ENCODE assay signal across 9 cellular contexts in genomic region chr19:543912-544608, GRCh38. TPM values are rescaled to one million over a fixed set of nuclear protein-coding genes. Genes with fewer than 3 reads are reported as not detected.
DNase-seq lines count a peak whose midpoint lies in the region; ATAC-seq, FAIRE-seq and TF ChIP-seq lines count a peak whose summit lies in the region.
"Had no signal": no experiment of that assay in that cellular context is flagged by ENCODE, and none has a peak within 500 bp of the region (broad histone marks: within the 10 kb centered on the region; RNA-seq: fewer than 3 reads in every experiment).

Gene GZMM, plus strand, starts transcription at chr19:544053. Its CDS starts 19 bp downstream, at chr19:544072.

- H3K9me2 ChIP-seq in Karpas-422 (replicated peaks; ENCODE audit: insufficient read depth, low read length) = no peaks in the 10 kb centered on the region

- H3K36me3 ChIP-seq in Karpas-422 (ENCODE audit: insufficient read depth, low read length) (no peaks in the 10 kb centered on the region), kidney (ENCODE audit: control insufficient read depth in 1 of 2, insufficient read depth in 2 of 2, low read length in 2 of 2) (peaks cover 0 to 3% of the 10 kb centered on the region in 2 donors)

- FAIRE-seq in kidney (lab: Jason Lieb, UNC) = no peak

- H2AFZ ChIP-seq in Karpas-422 (ENCODE audit: low read length) = no peak within 1 kb of the TSS

- H3K4me3 ChIP-seq in Karpas-422 (ENCODE audit: low read length) (no peak within 1 kb of the TSS), kidney (ENCODE audit: low read length in 2 of 2) (no peak within 1 kb of the TSS)

- DNase-seq in Karpas-422 (peak; percentile 72), kidney (peak; percentile 79), NCI-H1417 treated with DMSO at 0.1 percent for 48 hours (lab: John Stamatoyannopoulos, UW) (no peak), NCI-H1694 (lab: John Stamatoyannopoulos, UW) (no peak), T1000 (lab: John Stamatoyannopoulos, UW) (no peak)
- peak; percentile 77 for DNase-seq in activated CD8-positive, alpha-beta memory T cell treated with anti-CD3 and anti-CD28 coated beads, Interleukin-2, amount 50 U/mL, for 4 hours
- peak; percentile 67 for DNase-seq in stimulated activated CD8-positive, alpha-beta memory T cell treated with anti-CD3 and anti-CD28 coated beads, Interleukin-15, amount 100 ng/mL, for 48 hours (ENCODE audit: low read depth in 2 of 2)
- DNase-seq: retina had no signal

- H3K9me3 ChIP-seq in Karpas-422 (ENCODE audit: low read length) = no peaks in the 10 kb centered on the region
- no peaks in the 10 kb centered on the region for H3K9me3 ChIP-seq in kidney (ENCODE audit: control insufficient read depth in 1 of 2, low read length in 2 of 2)

- ATAC-seq in GM21526 (IDR thresholded peaks at IDR 0.05; ENCODE audit: low FRiP score, unreplicated experiment) = no peak

- no peak within 1 kb of the TSS for H3K27ac ChIP-seq in Karpas-422 (ENCODE audit: low read length)
- no peak within 1 kb of the TSS for H3K27ac ChIP-seq in kidney (ENCODE audit: low read depth in 2 of 2, low read length in 2 of 2)

- no peaks in the 10 kb centered on the region for H3K4me1 ChIP-seq in Karpas-422 (ENCODE audit: low read length)
- no peaks in the 10 kb centered on the region for H3K4me1 ChIP-seq in kidney (ENCODE audit: control insufficient read depth in 1 of 2, insufficient read depth in 1 of 2, low read depth in 1 of 2, low read length in 2 of 2)

- TF ChIP-seq CTCF in kidney (IDR thresholded peaks at IDR 0.05; ENCODE audit: borderline replicate concordance, extremely low read depth, insufficient read depth) = no peak

- intact Hi-C loops in kidney (cut with DNase I) = no loop called here

- H3K79me2 ChIP-seq in Karpas-422 (ENCODE audit: low read length) = no peaks in the 10 kb centered on the region

- H3K27me3 ChIP-seq in Karpas-422 (ENCODE audit: low read length) = no peaks in the 10 kb centered on the region

- no peak within 1 kb of the TSS for H3K4me2 ChIP-seq in Karpas-422 (ENCODE audit: low read depth, low read length, poor library complexity, severe bottlenecking)

- no peak within 1 kb of the TSS for H3K9ac ChIP-seq in Karpas-422 (ENCODE audit: low read length)
- H3K9ac ChIP-seq in kidney (ENCODE audit: low read length in 2 of 2) = no peak within 1 kb of the TSS

- H4K20me1 ChIP-seq in Karpas-422 (ENCODE audit: insufficient read depth, low read depth, low read length) = no peaks in the 10 kb centered on the region

RNA-seq across cellular contexts. Expression of gene GZMM, which starts in this region (rescaled TPM):
- total RNA-seq in Karpas-422 (2014; rRNA removed; shearing (Covaris generic); ENCODE audit: low replicate concordance) = 0.32 TPM in 1 of 2 replicates, not detected in the other
- 2.8 TPM for total RNA-seq in kidney
- polyA plus RNA-seq in kidney (ENCODE audit: insufficient read depth, low read depth, low replicate concordance) = not detected

Comparison
In these comparisons a context has a peak if more than half of its experiments do, and no peak if none do; other contexts are left out.
1. Peak in DNase-seq in Karpas-422; RNA of the gene not detected or under 1 TPM.
2. DNase-seq: peak in activated CD8-positive, alpha-beta memory T cell treated with anti-CD3 and anti-CD28 coated beads, Interleukin-2, amount 50 U/mL, for 4 hours (single experiment), kidney (single experiment) and stimulated activated CD8-positive, alpha-beta memory T cell treated with anti-CD3 and anti-CD28 coated beads, Interleukin-15, amount 100 ng/mL, for 48 hours (2 of 2); none in NCI-H1417 treated with DMSO at 0.1 percent for 48 hours (single experiment), NCI-H1694 (single experiment) and T1000 (single experiment).